Comparison of ENCODE assay signal across 8 cellular contexts in genomic region chr11:67117176-67117575, GRCh38. TPM values are rescaled to one million over a fixed set of nuclear protein-coding genes. Genes with fewer than 3 reads are reported as not detected.
A peak's percentile ranks its signal among the peaks of the same experiment; 100 is the strongest.
DNase-seq lines count a peak whose midpoint lies in the region; ATAC-seq and TF ChIP-seq lines count a peak whose summit lies in the region.

No MANE protein-coding gene starts in this region.

- peaks cover 39% of the 10 kb centered on the region for H3K4me1 Mint-ChIP-seq in activated B cell treated with CpG ODN at 0.5 μM for 24 hours
- peaks cover 24 to 50% of the 10 kb centered on the region in 2 donors for H3K4me1 Mint-ChIP-seq in stimulated activated naive B cell treated with anti-CD40 and anti-IgM and Interleukin-4, amounts not matched to agents 10 μg/mL and 1 μg/mL and 100 μg/mL, for 72 hours

- POLR2A ChIA-PET in activated B cell treated with CpG ODN at 0.5 μM for 24 hours (lab: Charles Lee): interaction anchor here (0.5 to 0.6 kb wide), 2 partner anchors 12 to 361 kb away, joined by 3 to 4 read pairs; no protein-coding TSS in a partner anchor

- ATAC-seq in activated B cell treated with CpG ODN at 0.5 μM for 24 hours (ENCODE audit: low read depth) (no peak), GM18873 (IDR thresholded peaks at IDR 0.05; ENCODE audit: low FRiP score, unreplicated experiment) (no peak)
- ATAC-seq in stimulated activated naive B cell treated with anti-CD40 and anti-IgM and Interleukin-4, amounts not matched to agents 10 μg/mL and 1 μg/mL and 100 μg/mL, for 72 hours (replicated peaks): no peak

- TF ChIP-seq CTCF in activated B cell treated with CpG ODN at 0.5 μM for 24 hours (IDR thresholded peaks at IDR 0.05): no peak

- no peak overlapping the region for H3K27ac Mint-ChIP-seq in activated B cell treated with CpG ODN at 0.5 μM for 24 hours
- no peak overlapping the region for H3K27ac Mint-ChIP-seq in stimulated activated naive B cell treated with anti-CD40 and anti-IgM and Interleukin-4, amounts not matched to agents 10 μg/mL and 1 μg/mL and 100 μg/mL, for 72 hours

- DNase-seq in SIG-M5 treated with dmso at 0.1 percent for 504 hours (lab: John Stamatoyannopoulos, UW; ENCODE audit: unreplicated experiment) (peak; percentile 24), SIG-M5 (lab: John Stamatoyannopoulos, UW) (no peak), activated B cell treated with CpG ODN at 0.5 μM for 24 hours (no peak), inferior parietal cortex (ENCODE audit: extremely low spot score) (peak; percentile 13), NCI-H1694 (lab: John Stamatoyannopoulos, UW) (no peak)
- DNase-seq in stimulated activated naive B cell treated with anti-CD40 and anti-IgM and Interleukin-4, amounts not matched to agents 10 μg/mL and 1 μg/mL and 100 μg/mL, for 72 hours: no peak
- no peak for DNase-seq in activated effector memory CD4-positive, alpha-beta T cell treated with anti-CD3 and anti-CD28 coated beads, Interleukin-2, amount 50 U/mL, for 16 hours

- peak overlapping the region; percentile 73 for H3K4me3 Mint-ChIP-seq in activated B cell treated with CpG ODN at 0.5 μM for 24 hours
- H3K4me3 Mint-ChIP-seq in stimulated activated naive B cell treated with anti-CD40 and anti-IgM and Interleukin-4, amounts not matched to agents 10 μg/mL and 1 μg/mL and 100 μg/mL, for 72 hours: peak overlapping the region; percentile 64 to 65

- no peaks in the 10 kb centered on the region for H3K9me3 Mint-ChIP-seq in activated B cell treated with CpG ODN at 0.5 μM for 24 hours
- H3K9me3 Mint-ChIP-seq in stimulated activated naive B cell treated with anti-CD40 and anti-IgM and Interleukin-4, amounts not matched to agents 10 μg/mL and 1 μg/mL and 100 μg/mL, for 72 hours: no peaks in the 10 kb centered on the region

- H3K36me3 Mint-ChIP-seq in activated B cell treated with CpG ODN at 0.5 μM for 24 hours (ENCODE audit: low read depth): peaks cover 14% of the 10 kb centered on the region
- H3K36me3 Mint-ChIP-seq in stimulated activated naive B cell treated with anti-CD40 and anti-IgM and Interleukin-4, amounts not matched to agents 10 μg/mL and 1 μg/mL and 100 μg/mL, for 72 hours: peaks cover 12 to 13% of the 10 kb centered on the region in 2 donors

- intact Hi-C loops in activated B cell treated with CpG ODN at 0.5 μM for 24 hours (cut with micrococcal nuclease): loop anchor here (5.0 to 10.0 kb wide), 3 partner anchors 50 to 688 kb away; partner anchors contain the start of gene RBM14

- H3K27me3 Mint-ChIP-seq in activated B cell treated with CpG ODN at 0.5 μM for 24 hours: no peaks in the 10 kb centered on the region
- H3K27me3 Mint-ChIP-seq in stimulated activated naive B cell treated with anti-CD40 and anti-IgM and Interleukin-4, amounts not matched to agents 10 μg/mL and 1 μg/mL and 100 μg/mL, for 72 hours: peaks cover 0 to 3% of the 10 kb centered on the region in 2 donors

- CTCF ChIA-PET in activated B cell treated with CpG ODN at 0.5 μM for 24 hours (lab: Charles Lee): no interaction called here

RNA-seq across cellular contexts. Expression of gene KDM2A, which starts 1.9 kb away (rescaled TPM):
- 141 and 160 TPM in 2 replicates for total RNA-seq in activated B cell treated with CpG ODN at 0.5 μM for 24 hours

Comparison
In these comparisons a context has a peak if more than half of its experiments do, and no peak if none do; other contexts are left out.
1. DNase-seq: peak in SIG-M5 treated with dmso at 0.1 percent for 504 hours (single experiment) and inferior parietal cortex (single experiment); none in SIG-M5 (single experiment), activated B cell treated with CpG ODN at 0.5 μM for 24 hours (single experiment), stimulated activated naive B cell treated with anti-CD40 and anti-IgM and Interleukin-4, amounts not matched to agents 10 μg/mL and 1 μg/mL and 100 μg/mL, for 72 hours (single experiment), activated effector memory CD4-positive, alpha-beta T cell treated with anti-CD3 and anti-CD28 coated beads, Interleukin-2, amount 50 U/mL, for 16 hours (single experiment) and NCI-H1694 (single experiment).